1 cellular context compared by ENCODE assay signal in genomic region chr19:4457654-4458406, GRCh38.
TF ChIP-seq lines count a peak whose summit lies in the region.

A gene with protein sequence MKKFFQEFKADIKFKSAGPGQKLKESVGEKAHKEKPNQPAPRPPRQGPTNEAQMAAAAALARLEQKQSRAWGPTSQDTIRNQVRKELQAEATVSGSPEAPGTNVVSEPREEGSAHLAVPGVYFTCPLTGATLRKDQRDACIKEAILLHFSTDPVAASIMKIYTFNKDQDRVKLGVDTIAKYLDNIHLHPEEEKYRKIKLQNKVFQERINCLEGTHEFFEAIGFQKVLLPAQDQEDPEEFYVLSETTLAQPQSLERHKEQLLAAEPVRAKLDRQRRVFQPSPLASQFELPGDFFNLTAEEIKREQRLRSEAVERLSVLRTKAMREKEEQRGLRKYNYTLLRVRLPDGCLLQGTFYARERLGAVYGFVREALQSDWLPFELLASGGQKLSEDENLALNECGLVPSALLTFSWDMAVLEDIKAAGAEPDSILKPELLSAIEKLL (minus strand): TSS chr19:4457794. CDS start chr19:4457697, 97 bp downstream.

TF ChIP-seq in HepG2, 621 proteins besides CTCF, POLR2A, EP300 and RAD21 (continued from another document and continues in another):
- TF ChIP-seq PRDM15 (CRISPR knock-in tag; IDR thresholded peaks at IDR 0.05) (no peak), BCL3 (CRISPR knock-in tag; IDR thresholded peaks at IDR 0.05) (no peak), SMYD3 (CRISPR knock-in tag; IDR thresholded peaks at IDR 0.05) (no peak), ZNF619 (CRISPR knock-in tag; IDR thresholded peaks at IDR 0.05) (0 out of 2 replicates have a peak, but pooled peaks have one; percentile 31), ZKSCAN5 (CRISPR knock-in tag; IDR thresholded peaks at IDR 0.05) (no peak), ZNF709 (CRISPR knock-in tag; IDR thresholded peaks at IDR 0.05) (no peak), PHF5A (CRISPR knock-in tag; IDR thresholded peaks at IDR 0.05; ENCODE audit: low read depth, unreplicated experiment) (peak; percentile 63), ZNF281 (CRISPR knock-in tag; IDR thresholded peaks at IDR 0.05; ENCODE audit: borderline replicate concordance) (no peak), IKZF1 (IDR thresholded peaks at IDR 0.05) (no peak), ZNF292 (CRISPR knock-in tag; IDR thresholded peaks at IDR 0.05; ENCODE audit: borderline replicate concordance, low read depth) (no peak), JARID2 (CRISPR knock-in tag; IDR thresholded peaks at IDR 0.05; ENCODE audit: insufficient replicate concordance) (no peak), CEBPG (CRISPR knock-in tag; IDR thresholded peaks at IDR 0.05) (no peak), HOXA3 (CRISPR knock-in tag; IDR thresholded peaks at IDR 0.05) (peak; percentile 88), EEA1 (CRISPR knock-in tag; IDR thresholded peaks at IDR 0.05; ENCODE audit: borderline replicate concordance) (no peak), ZSCAN29 (CRISPR knock-in tag; conservative IDR thresholded peaks at IDR 0.05) (no peak), MTF1 (CRISPR knock-in tag; IDR thresholded peaks at IDR 0.05) (no peak), FIP1L1 (IDR thresholded peaks at IDR 0.05; ENCODE audit: borderline replicate concordance, insufficient read depth, low read depth, low read length) (no peak), GATAD2A (CRISPR knock-in tag; IDR thresholded peaks at IDR 0.05) (peak; percentile 56; the same call in 1 of the 2 replicates), ZNF142 (CRISPR knock-in tag; IDR thresholded peaks at IDR 0.05) (no peak), RNF2 (conservative IDR thresholded peaks at IDR 0.05; ENCODE audit: low read depth) (no peak), POGZ (CRISPR knock-in tag; IDR thresholded peaks at IDR 0.05) (0 out of 2 replicates have a peak, but pooled peaks have one; percentile 66), NFIC (IDR thresholded peaks at IDR 0.05; ENCODE audit: low read length) (no peak), HES4 (CRISPR knock-in tag; IDR thresholded peaks at IDR 0.05; ENCODE audit: borderline replicate concordance) (no peak)
- TF ChIP-seq, protein P1, sequence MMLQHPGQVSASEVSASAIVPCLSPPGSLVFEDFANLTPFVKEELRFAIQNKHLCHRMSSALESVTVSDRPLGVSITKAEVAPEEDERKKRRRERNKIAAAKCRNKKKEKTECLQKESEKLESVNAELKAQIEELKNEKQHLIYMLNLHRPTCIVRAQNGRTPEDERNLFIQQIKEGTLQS (CRISPR knock-in tag; IDR thresholded peaks at IDR 0.05) = no peak
- TF ChIP-seq, protein P2, sequence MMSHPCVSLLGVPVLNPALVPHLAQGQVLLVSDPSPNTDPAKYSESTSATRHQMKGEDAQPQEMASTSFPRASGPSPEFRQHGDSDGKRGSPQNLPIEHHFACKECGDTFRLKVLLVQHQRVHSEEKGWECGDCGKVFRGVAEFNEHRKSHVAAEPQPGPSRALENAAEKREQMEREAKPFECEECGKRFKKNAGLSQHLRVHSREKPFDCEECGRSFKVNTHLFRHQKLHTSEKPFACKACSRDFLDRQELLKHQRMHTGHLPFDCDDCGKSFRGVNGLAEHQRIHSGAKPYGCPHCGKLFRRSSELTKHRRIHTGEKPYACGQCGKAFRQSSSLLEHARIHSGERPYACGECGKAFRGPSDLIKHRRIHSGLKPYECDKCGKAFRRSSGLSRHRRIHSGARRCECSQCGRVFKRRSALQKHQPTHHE (CRISPR knock-in tag; IDR thresholded peaks at IDR 0.05; ENCODE audit: borderline replicate concordance) = no peak
- TF ChIP-seq, protein P3, sequence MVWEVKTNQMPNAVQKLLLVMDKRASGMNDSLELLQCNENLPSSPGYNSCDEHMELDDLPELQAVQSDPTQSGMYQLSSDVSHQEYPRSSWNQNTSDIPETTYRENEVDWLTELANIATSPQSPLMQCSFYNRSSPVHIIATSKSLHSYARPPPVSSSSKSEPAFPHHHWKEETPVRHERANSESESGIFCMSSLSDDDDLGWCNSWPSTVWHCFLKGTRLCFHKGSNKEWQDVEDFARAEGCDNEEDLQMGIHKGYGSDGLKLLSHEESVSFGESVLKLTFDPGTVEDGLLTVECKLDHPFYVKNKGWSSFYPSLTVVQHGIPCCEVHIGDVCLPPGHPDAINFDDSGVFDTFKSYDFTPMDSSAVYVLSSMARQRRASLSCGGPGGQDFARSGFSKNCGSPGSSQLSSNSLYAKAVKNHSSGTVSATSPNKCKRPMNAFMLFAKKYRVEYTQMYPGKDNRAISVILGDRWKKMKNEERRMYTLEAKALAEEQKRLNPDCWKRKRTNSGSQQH (CRISPR knock-in tag; IDR thresholded peaks at IDR 0.05; ENCODE audit: low read depth) = no peak; the same call in 1 of the 2 replicates
- TF ChIP-seq, protein P4, sequence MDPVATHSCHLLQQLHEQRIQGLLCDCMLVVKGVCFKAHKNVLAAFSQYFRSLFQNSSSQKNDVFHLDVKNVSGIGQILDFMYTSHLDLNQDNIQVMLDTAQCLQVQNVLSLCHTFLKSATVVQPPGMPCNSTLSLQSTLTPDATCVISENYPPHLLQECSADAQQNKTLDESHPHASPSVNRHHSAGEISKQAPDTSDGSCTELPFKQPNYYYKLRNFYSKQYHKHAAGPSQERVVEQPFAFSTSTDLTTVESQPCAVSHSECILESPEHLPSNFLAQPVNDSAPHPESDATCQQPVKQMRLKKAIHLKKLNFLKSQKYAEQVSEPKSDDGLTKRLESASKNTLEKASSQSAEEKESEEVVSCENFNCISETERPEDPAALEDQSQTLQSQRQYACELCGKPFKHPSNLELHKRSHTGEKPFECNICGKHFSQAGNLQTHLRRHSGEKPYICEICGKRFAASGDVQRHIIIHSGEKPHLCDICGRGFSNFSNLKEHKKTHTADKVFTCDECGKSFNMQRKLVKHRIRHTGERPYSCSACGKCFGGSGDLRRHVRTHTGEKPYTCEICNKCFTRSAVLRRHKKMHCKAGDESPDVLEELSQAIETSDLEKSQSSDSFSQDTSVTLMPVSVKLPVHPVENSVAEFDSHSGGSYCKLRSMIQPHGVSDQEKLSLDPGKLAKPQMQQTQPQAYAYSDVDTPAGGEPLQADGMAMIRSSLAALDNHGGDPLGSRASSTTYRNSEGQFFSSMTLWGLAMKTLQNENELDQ (CRISPR knock-in tag; IDR thresholded peaks at IDR 0.05; ENCODE audit: borderline replicate concordance) = no peak
- TF ChIP-seq, protein P5, sequence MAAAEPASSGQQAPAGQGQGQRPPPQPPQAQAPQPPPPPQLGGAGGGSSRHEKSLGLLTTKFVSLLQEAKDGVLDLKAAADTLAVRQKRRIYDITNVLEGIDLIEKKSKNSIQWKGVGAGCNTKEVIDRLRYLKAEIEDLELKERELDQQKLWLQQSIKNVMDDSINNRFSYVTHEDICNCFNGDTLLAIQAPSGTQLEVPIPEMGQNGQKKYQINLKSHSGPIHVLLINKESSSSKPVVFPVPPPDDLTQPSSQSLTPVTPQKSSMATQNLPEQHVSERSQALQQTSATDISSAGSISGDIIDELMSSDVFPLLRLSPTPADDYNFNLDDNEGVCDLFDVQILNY (CRISPR knock-in tag; conservative IDR thresholded peaks at IDR 0.05) = no peak
- TF ChIP-seq, protein P6, sequence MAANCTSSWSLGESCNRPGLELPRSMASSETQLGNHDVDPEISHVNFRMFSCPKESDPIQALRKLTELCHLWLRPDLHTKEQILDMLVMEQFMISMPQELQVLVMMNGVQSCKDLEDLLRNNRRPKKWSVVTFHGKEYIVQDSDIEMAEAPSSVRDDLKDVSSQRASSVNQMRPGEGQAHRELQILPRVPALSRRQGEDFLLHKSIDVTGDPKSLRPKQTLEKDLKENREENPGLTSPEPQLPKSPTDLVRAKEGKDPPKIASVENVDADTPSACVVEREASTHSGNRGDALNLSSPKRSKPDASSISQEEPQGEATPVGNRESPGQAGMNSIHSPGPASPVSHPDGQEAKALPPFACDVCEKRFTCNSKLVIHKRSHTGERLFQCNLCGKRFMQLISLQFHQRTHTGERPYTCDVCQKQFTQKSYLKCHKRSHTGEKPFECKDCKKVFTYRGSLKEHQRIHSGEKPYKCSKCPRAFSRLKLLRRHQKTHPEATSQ (CRISPR knock-in tag; IDR thresholded peaks at IDR 0.05; ENCODE audit: borderline replicate concordance) = no peak
